Comparison of ENCODE assay signal across 8 cellular contexts in the genomic region with DNA sequence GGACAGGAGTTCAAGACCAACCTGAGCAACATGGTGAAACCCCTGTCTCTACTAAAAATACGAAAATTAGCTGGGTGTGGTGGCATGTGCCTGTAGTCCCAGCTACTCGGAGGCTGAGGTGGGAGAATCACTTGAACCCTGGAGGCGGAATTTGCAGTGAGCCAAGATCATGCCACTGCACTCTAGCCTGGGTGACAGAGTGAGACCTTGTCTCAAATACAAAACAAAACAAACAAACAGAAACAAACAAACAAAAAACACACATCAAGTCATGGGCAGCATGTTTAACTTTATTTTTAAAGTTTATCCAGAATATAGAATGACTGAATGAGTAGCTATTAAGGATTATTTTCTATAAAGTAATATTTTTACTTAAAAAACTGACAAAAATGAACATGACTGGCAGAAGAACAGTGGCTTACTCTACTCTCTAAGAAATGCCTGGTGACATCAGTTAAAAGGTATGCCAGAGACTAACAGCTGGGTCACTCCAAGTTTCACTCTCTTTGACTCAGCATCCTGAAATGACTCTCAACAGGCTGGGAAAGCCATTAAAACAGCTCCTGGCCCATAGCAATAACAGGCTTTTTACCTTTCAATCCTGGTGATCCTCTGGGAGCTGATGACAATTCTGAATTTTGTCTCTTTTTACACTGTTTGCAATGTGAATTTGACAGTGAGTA.
A peak's percentile ranks its signal among the peaks of the same experiment; 100 is the strongest.
DNase-seq lines count a peak whose midpoint lies in the region; ATAC-seq, FAIRE-seq and TF ChIP-seq lines count a peak whose summit lies in the region.

No MANE protein-coding gene starts in this region.

- ATAC-seq in GM21423 (IDR thresholded peaks at IDR 0.05; ENCODE audit: unreplicated experiment) (peak; percentile 87), HG03565 (IDR thresholded peaks at IDR 0.05; ENCODE audit: unreplicated experiment) (peak; percentile 87), GM19455 (IDR thresholded peaks at IDR 0.05; ENCODE audit: unreplicated experiment) (no peak)

- peaks cover 19% of the 10 kb centered on the region for H3K4me1 Mint-ChIP-seq in activated naive CD8-positive, alpha-beta T cell treated with anti-CD3 and anti-CD28 coated beads for 36 hours

- no peak for TF ChIP-seq CTCF in kidney (IDR thresholded peaks at IDR 0.05; ENCODE audit: borderline replicate concordance, extremely low read depth, insufficient read depth)

- peaks cover 2 to 10% of the 10 kb centered on the region in 2 donors for H3K4me1 ChIP-seq in kidney (ENCODE audit: control insufficient read depth in 1 of 2, insufficient read depth in 1 of 2, low read depth in 1 of 2, low read length in 2 of 2)

- H3K4me3 ChIP-seq in kidney (ENCODE audit: low read length in 2 of 2), result no peak overlapping the region

- no peak overlapping the region for H3K27ac ChIP-seq in kidney (ENCODE audit: low read depth in 2 of 2, low read length in 2 of 2)

- DNase-seq in EL, result peak; percentile 92
- DNase-seq in activated naive CD8-positive, alpha-beta T cell treated with anti-CD3 and anti-CD28 coated beads for 36 hours, result peak; percentile 7
- no peak for DNase-seq in kidney
- no peak for DNase-seq in activated effector memory CD4-positive, alpha-beta T cell treated with Interleukin-2 at 50 U/mL for 16 hours
- no peak for DNase-seq in stimulated activated CD4-positive, alpha-beta T cell treated with anti-CD3 and anti-CD28 coated beads, Interleukin-4, amount 100 ng/mL, for 1 hour

- no peaks in the 10 kb centered on the region for H3K27me3 Mint-ChIP-seq in activated naive CD8-positive, alpha-beta T cell treated with anti-CD3 and anti-CD28 coated beads for 36 hours

- H3K27ac Mint-ChIP-seq in activated naive CD8-positive, alpha-beta T cell treated with anti-CD3 and anti-CD28 coated beads for 36 hours, result no peak overlapping the region

- intact Hi-C loops in kidney (cut with DNase I), result no loop called here

- no peaks in the 10 kb centered on the region for H3K9me3 Mint-ChIP-seq in activated naive CD8-positive, alpha-beta T cell treated with anti-CD3 and anti-CD28 coated beads for 36 hours

- H3K36me3 ChIP-seq in kidney (ENCODE audit: control insufficient read depth in 1 of 2, insufficient read depth in 2 of 2, low read length in 2 of 2), result no peaks in the 10 kb centered on the region

- H3K9ac ChIP-seq in kidney (ENCODE audit: low read length in 2 of 2), result no peak overlapping the region

- peaks cover 2% of the 10 kb centered on the region for H3K36me3 Mint-ChIP-seq in activated naive CD8-positive, alpha-beta T cell treated with anti-CD3 and anti-CD28 coated beads for 36 hours

- peak; percentile 19 for FAIRE-seq in kidney (lab: Jason Lieb, UNC)

- H3K9me3 ChIP-seq in kidney (ENCODE audit: control insufficient read depth in 1 of 2, low read length in 2 of 2), result no peaks in the 10 kb centered on the region

- no peak overlapping the region for H3K4me3 Mint-ChIP-seq in activated naive CD8-positive, alpha-beta T cell treated with anti-CD3 and anti-CD28 coated beads for 36 hours

Comparison
In these comparisons a context has a peak if more than half of its experiments do, and no peak if none do; other contexts are left out.
1. DNase-seq: peak in EL (single experiment) and activated naive CD8-positive, alpha-beta T cell treated with anti-CD3 and anti-CD28 coated beads for 36 hours (single experiment); none in kidney (single experiment), activated effector memory CD4-positive, alpha-beta T cell treated with Interleukin-2 at 50 U/mL for 16 hours (single experiment) and stimulated activated CD4-positive, alpha-beta T cell treated with anti-CD3 and anti-CD28 coated beads, Interleukin-4, amount 100 ng/mL, for 1 hour (single experiment).